8 cellular contexts compared by ENCODE assay signal in genomic region chr6:30740993-30741784, GRCh38. TPM values are rescaled to one million over a fixed set of nuclear protein-coding genes. Genes with fewer than 3 reads are reported as not detected.
DNase-seq lines count a peak whose midpoint lies in the region; ATAC-seq, FAIRE-seq and TF ChIP-seq lines count a peak whose summit lies in the region.

No MANE protein-coding gene starts in this region.

- no peak for FAIRE-seq in kidney (lab: Jason Lieb, UNC)

- peaks cover 16 to 22% of the 10 kb centered on the region in 2 donors for H3K36me3 ChIP-seq in kidney (ENCODE audit: control insufficient read depth in 1 of 2, insufficient read depth in 2 of 2, low read length in 2 of 2)

- no peaks in the 10 kb centered on the region for H3K27me3 Mint-ChIP-seq in activated naive CD8-positive, alpha-beta T cell

- H3K27ac Mint-ChIP-seq in activated naive CD8-positive, alpha-beta T cell = peak overlapping the region; percentile 89

- no peaks in the 10 kb centered on the region for H3K9me3 Mint-ChIP-seq in activated naive CD8-positive, alpha-beta T cell (ENCODE audit: low read depth)

- intact Hi-C loops in kidney (cut with DNase I) = no loop called here

- H3K9ac ChIP-seq in kidney (ENCODE audit: low read length in 2 of 2) = peak overlapping the region; percentile 75 to 90

- H3K4me3 ChIP-seq in kidney (ENCODE audit: low read length in 2 of 2) = peak overlapping the region; percentile 81 to 82

- ATAC-seq in GM19467 (IDR thresholded peaks at IDR 0.05; ENCODE audit: unreplicated experiment) = no peak

- peak overlapping the region; percentile 92 to 98 for H3K27ac ChIP-seq in kidney (ENCODE audit: low read depth in 2 of 2, low read length in 2 of 2)
- peak overlapping the region; percentile 70 for H3K27ac ChIP-seq in temporal lobe (ENCODE audit: low read depth, low read length)

- peaks cover 70% of the 10 kb centered on the region for H3K4me1 Mint-ChIP-seq in activated naive CD8-positive, alpha-beta T cell (ENCODE audit: low read depth)

- no peaks in the 10 kb centered on the region for H3K9me3 ChIP-seq in kidney (ENCODE audit: control insufficient read depth in 1 of 2, low read length in 2 of 2)

- peaks cover 22 to 31% of the 10 kb centered on the region in 2 donors for H3K4me1 ChIP-seq in kidney (ENCODE audit: control insufficient read depth in 1 of 2, insufficient read depth in 1 of 2, low read depth in 1 of 2, low read length in 2 of 2)

- no peak for TF ChIP-seq CTCF in kidney (IDR thresholded peaks at IDR 0.05; ENCODE audit: borderline replicate concordance, extremely low read depth, insufficient read depth)

- peak; percentile 35 for DNase-seq in activated CD4-positive, alpha-beta T cell treated with anti-CD3 and anti-CD28 coated beads for 48 hours
- DNase-seq in activated CD4-positive, alpha-beta T cell treated with anti-CD3 and anti-CD28 coated beads, Interleukin-2, amount 50 U/mL, for 4 hours = no peak
- peak; percentile 50 for DNase-seq in kidney
- no peak for DNase-seq in NCI-H1092 treated with DMSO at 0.1 percent for 48 hours (lab: John Stamatoyannopoulos, UW)
- no peak for DNase-seq in GDM1 (lab: John Stamatoyannopoulos, UW)

- H3K4me3 Mint-ChIP-seq in activated naive CD8-positive, alpha-beta T cell = peak overlapping the region; percentile 93

- H3K36me3 Mint-ChIP-seq in activated naive CD8-positive, alpha-beta T cell = peaks cover 19% of the 10 kb centered on the region

RNA-seq across cellular contexts. Expression of gene FLOT1, which starts 1.3 kb away (rescaled TPM):
- 227 TPM for total RNA-seq in kidney
- 317 TPM for polyA plus RNA-seq in kidney (ENCODE audit: insufficient read depth, low read depth, low replicate concordance)
- total RNA-seq in temporal lobe = 49.9 TPM

RNA-seq across cellular contexts. Expression of gene IER3, which starts 3.2 kb away (rescaled TPM):
- total RNA-seq in kidney (59.5 TPM), temporal lobe (1.7 TPM)
- 94.3 TPM for polyA plus RNA-seq in kidney (ENCODE audit: insufficient read depth, low read depth, low replicate concordance)

RNA-seq across cellular contexts. Expression of gene TUBB, which starts 21.0 kb away (rescaled TPM):
- 295 TPM for total RNA-seq in kidney
- polyA plus RNA-seq in kidney (ENCODE audit: insufficient read depth, low read depth, low replicate concordance) = 197 TPM
- 989 TPM for total RNA-seq in temporal lobe

RNA-seq across cellular contexts. Expression of gene MDC1, which starts 24.1 kb away (rescaled TPM):
- total RNA-seq in kidney (47.9 TPM), temporal lobe (7.9 TPM)
- 9.5 TPM for polyA plus RNA-seq in kidney (ENCODE audit: insufficient read depth, low read depth, low replicate concordance)

RNA-seq across cellular contexts. Expression of gene NRM, which starts 50.4 kb away (rescaled TPM):
- 14.2 TPM for total RNA-seq in kidney
- 14.2 TPM for polyA plus RNA-seq in kidney (ENCODE audit: insufficient read depth, low read depth, low replicate concordance)
- total RNA-seq in temporal lobe = 1.5 TPM

Comparison
In these comparisons a context has a peak if more than half of its experiments do, and no peak if none do; other contexts are left out.
1. DNase-seq: peak in activated CD4-positive, alpha-beta T cell treated with anti-CD3 and anti-CD28 coated beads for 48 hours (single experiment) and kidney (single experiment); none in activated CD4-positive, alpha-beta T cell treated with anti-CD3 and anti-CD28 coated beads, Interleukin-2, amount 50 U/mL, for 4 hours (0 of 2), NCI-H1092 treated with DMSO at 0.1 percent for 48 hours (single experiment) and GDM1 (single experiment).
2. RNA of gene IER3, which starts 3.2 kb away (total RNA-seq): 59.5 TPM in kidney (single experiment); 1.7 TPM in temporal lobe (single experiment); every median in the first group is over 10 times any median in the second.